35 cellular contexts compared by ENCODE assay signal in genomic region chr7:159205833-159206232, GRCh38.
"Had no signal": no experiment of that assay in that cellular context is flagged by ENCODE, and none has a peak within 500 bp of the region (broad histone marks: within the 10 kb centered on the region; RNA-seq: fewer than 3 reads in every experiment).

No MANE protein-coding gene starts in this region.

- DNase-seq: activated B cell treated with CpG ODN at 0.5 μM for 24 hours; activated CD4-positive, alpha-beta memory T cell treated with anti-CD3 and anti-CD28 coated beads for 36 hours; activated CD4-positive, alpha-beta T cell treated with anti-CD3 and anti-CD28 coated beads for 4 hours; activated CD4-positive, alpha-beta T cell treated with anti-CD3 and anti-CD28 coated beads, Interleukin-2, amount 50 U/mL, for 1 hour; activated CD4-positive, alpha-beta T cell treated with anti-CD3 and anti-CD28 coated beads, Interleukin-2, amount 50 U/mL, for 4 hours; activated CD4-positive, CD25-positive, alpha-beta regulatory T cell treated with anti-CD3 and anti-CD28 coated beads, Interleukin-2, amount 50 U/mL, for 72 hours; activated CD8-positive, alpha-beta memory T cell treated with anti-CD3 and anti-CD28 coated beads, Interleukin-2, amount 50 U/mL, for 4 hours; activated CD8-positive, alpha-beta T cell treated with anti-CD3 and anti-CD28 coated beads for 36 hours; activated effector memory CD4-positive, alpha-beta T cell treated with anti-CD3 and anti-CD28 coated beads, Interleukin-2, amount 50 U/mL, for 16 hours; activated gamma-delta T cell treated with Interleukin-2 at 50 U/mL for 16 hours; activated naive CD4-positive, alpha-beta T cell; activated naive CD4-positive, alpha-beta T cell treated with anti-CD3 and anti-CD28 coated beads for 36 hours; activated naive CD4-positive, alpha-beta T cell treated with anti-CD3 and anti-CD28 coated beads, Interleukin-2, amount 50 U/mL, for 16 hours; activated naive CD8-positive, alpha-beta T cell treated with anti-CD3 and anti-CD28 coated beads for 36 hours; activated T-cell treated with anti-CD3 and anti-CD28 coated beads for 4 hours; activated T-cell treated with anti-CD3 and anti-CD28 coated beads, Interleukin-2, amount 50 U/mL, for 1 hour; activated T-cell treated with anti-CD3 and anti-CD28 coated beads, Interleukin-2, amount 50 U/mL, for 4 hours; activated T-cell treated with anti-CD3 and anti-CD28 coated beads, Interleukin-2, amount 50 U/mL, for 72 hours; adrenal gland; amniotic stem cell; aorta; body of pancreas; brain microvascular endothelial cell; caudate nucleus; cerebellar nuclear complex; T-helper 1 cell; T-helper 2 cell; T-helper 9 cell had no signal

- H3K4me3 Mint-ChIP-seq: activated B cell treated with CpG ODN at 0.5 μM for 24 hours; activated CD4-positive, alpha-beta memory T cell treated with anti-CD3 and anti-CD28 coated beads for 36 hours; activated CD4-positive, alpha-beta T cell treated with anti-CD3 and anti-CD28 coated beads, Interleukin-2, amount 10 ng/mL, durations not matched to agents 24 days and 14 days; activated CD8-positive, alpha-beta T cell treated with anti-CD3 and anti-CD28 coated beads for 36 hours; activated naive CD4-positive, alpha-beta T cell treated with anti-CD3 and anti-CD28 coated beads for 36 hours; activated naive CD8-positive, alpha-beta T cell treated with anti-CD3 and anti-CD28 coated beads for 36 hours; activated T-cell treated with anti-CD3 and anti-CD28 coated beads, Interleukin-2, amount 50 U/mL, for 4 hours; activated T-cell treated with anti-CD3 and anti-CD28 coated beads, Interleukin-2, amount 50 U/mL, for 72 hours; activated T-helper 1 cell treated with anti-CD3 and anti-CD28 coated beads, Interleukin-12 subunit alpha, Interleukin-12 subunit beta, Interleukin-2, Interleukin-4 antibody, amounts not matched to agents 30 ng/mL and 10 ng/mL and 1 ng/mL, durations not matched to agents 14 hours and 24 hours and 36 hours; activated T-helper 17 cell treated with anti-CD3 and anti-CD28 coated beads, Interleukin-2, amount 50 U/mL, for 72 hours; central memory CD8-positive, alpha-beta T cell; T-helper 1 cell treated with Interleukin-12 subunit alpha and Interleukin-12 subunit beta and Interleukin-4 antibody, amounts not matched to agents 30 μg/mL and 1 μg/mL, for 36 hours; T-helper 2 cell treated with Interferon-gamma antibody and Interleukin-4, amounts not matched to agents 5 μg/mL and 100 μg/mL, for 36 hours had no signal

- H3K9me3 Mint-ChIP-seq: activated B cell treated with CpG ODN at 0.5 μM for 24 hours; activated CD4-positive, alpha-beta memory T cell treated with anti-CD3 and anti-CD28 coated beads for 36 hours; activated CD4-positive, alpha-beta T cell treated with anti-CD3 and anti-CD28 coated beads, Interleukin-2, amount 10 ng/mL, durations not matched to agents 24 days and 14 days; activated CD8-positive, alpha-beta T cell treated with anti-CD3 and anti-CD28 coated beads for 36 hours; activated naive CD4-positive, alpha-beta T cell treated with anti-CD3 and anti-CD28 coated beads for 36 hours; activated naive CD8-positive, alpha-beta T cell treated with anti-CD3 and anti-CD28 coated beads for 36 hours; activated T-cell treated with anti-CD3 and anti-CD28 coated beads, Interleukin-2, amount 50 U/mL, for 4 hours; activated T-cell treated with anti-CD3 and anti-CD28 coated beads, Interleukin-2, amount 50 U/mL, for 72 hours; activated T-helper 1 cell treated with anti-CD3 and anti-CD28 coated beads, Interleukin-12 subunit alpha, Interleukin-12 subunit beta, Interleukin-2, Interleukin-4 antibody, amounts not matched to agents 30 ng/mL and 10 ng/mL and 1 ng/mL, durations not matched to agents 14 hours and 24 hours and 36 hours; activated T-helper 17 cell treated with anti-CD3 and anti-CD28 coated beads, Interleukin-2, amount 50 U/mL, for 72 hours; central memory CD8-positive, alpha-beta T cell; T-helper 1 cell treated with Interleukin-12 subunit alpha and Interleukin-12 subunit beta and Interleukin-4 antibody, amounts not matched to agents 30 μg/mL and 1 μg/mL, for 36 hours; T-helper 2 cell treated with Interferon-gamma antibody and Interleukin-4, amounts not matched to agents 5 μg/mL and 100 μg/mL, for 36 hours had no signal

- H3K36me3 Mint-ChIP-seq: activated CD4-positive, alpha-beta memory T cell treated with anti-CD3 and anti-CD28 coated beads for 36 hours; activated naive CD4-positive, alpha-beta T cell treated with anti-CD3 and anti-CD28 coated beads, Interleukin-2, amount 50 U/mL, for 72 hours; activated naive CD8-positive, alpha-beta T cell treated with anti-CD3 and anti-CD28 coated beads for 36 hours had no signal

- H3K4me1 Mint-ChIP-seq: activated B cell treated with CpG ODN at 0.5 μM for 24 hours; activated naive CD8-positive, alpha-beta T cell treated with anti-CD3 and anti-CD28 coated beads for 36 hours; activated T-helper 17 cell treated with anti-CD3 and anti-CD28 coated beads, Interleukin-2, amount 50 U/mL, for 72 hours had no signal

- H3K27me3 Mint-ChIP-seq: activated B cell treated with CpG ODN at 0.5 μM for 24 hours; activated CD4-positive, alpha-beta memory T cell treated with anti-CD3 and anti-CD28 coated beads for 36 hours; activated CD8-positive, alpha-beta T cell treated with anti-CD3 and anti-CD28 coated beads for 36 hours; activated naive CD8-positive, alpha-beta T cell treated with anti-CD3 and anti-CD28 coated beads for 36 hours; activated T-helper 17 cell treated with anti-CD3 and anti-CD28 coated beads, Interleukin-2, amount 50 U/mL, for 72 hours; central memory CD8-positive, alpha-beta T cell had no signal

- H3K27ac Mint-ChIP-seq: activated B cell treated with CpG ODN at 0.5 μM for 24 hours; activated CD4-positive, alpha-beta memory T cell treated with anti-CD3 and anti-CD28 coated beads for 36 hours; activated CD4-positive, alpha-beta T cell treated with anti-CD3 and anti-CD28 coated beads, Interleukin-2, amount 10 ng/mL, durations not matched to agents 24 days and 14 days; activated CD8-positive, alpha-beta T cell treated with anti-CD3 and anti-CD28 coated beads for 36 hours; activated naive CD4-positive, alpha-beta T cell treated with anti-CD3 and anti-CD28 coated beads for 36 hours; activated naive CD4-positive, alpha-beta T cell treated with anti-CD3 and anti-CD28 coated beads, Interleukin-2, amount 50 U/mL, for 72 hours; activated naive CD8-positive, alpha-beta T cell treated with anti-CD3 and anti-CD28 coated beads for 36 hours; activated T-cell treated with anti-CD3 and anti-CD28 coated beads, Interleukin-2, amount 50 U/mL, for 72 hours; activated T-helper 1 cell treated with anti-CD3 and anti-CD28 coated beads, Interleukin-12 subunit alpha, Interleukin-12 subunit beta, Interleukin-2, Interleukin-4 antibody, amounts not matched to agents 30 ng/mL and 10 ng/mL and 1 ng/mL, durations not matched to agents 14 hours and 24 hours and 36 hours; activated T-helper 17 cell treated with anti-CD3 and anti-CD28 coated beads, Interleukin-2, amount 50 U/mL, for 72 hours; T-helper 1 cell treated with Interleukin-12 subunit alpha and Interleukin-12 subunit beta and Interleukin-4 antibody, amounts not matched to agents 30 μg/mL and 1 μg/mL, for 36 hours; T-helper 2 cell treated with Interferon-gamma antibody and Interleukin-4, amounts not matched to agents 5 μg/mL and 100 μg/mL, for 36 hours had no signal
